Comparison of ENCODE assay signal across 10 cellular contexts in genomic region chr11:61918251-61919112, GRCh38. TPM values are rescaled to one million over a fixed set of nuclear protein-coding genes. Genes with fewer than 3 reads are reported as not detected.
DNase-seq lines count a peak whose midpoint lies in the region; ATAC-seq and TF ChIP-seq lines count a peak whose summit lies in the region.
"Had no signal": no experiment of that assay in that cellular context is flagged by ENCODE, and none has a peak within 500 bp of the region (broad histone marks: within the 10 kb centered on the region; RNA-seq: fewer than 3 reads in every experiment).

No MANE protein-coding gene starts in this region.

- no peaks in the 10 kb centered on the region for H3K9me3 Mint-ChIP-seq in neural progenitor cell

- peak overlapping the region; percentile 96 for H3K4me2 ChIP-seq in neural progenitor cell

- peak overlapping the region; percentile 85 for H3K4me3 Mint-ChIP-seq in neural progenitor cell

- H3F3A ChIP-seq in neural progenitor cell (ENCODE audit: low read depth): peaks cover 5% of the 10 kb centered on the region

- peak overlapping the region; percentile 59 for H3K4me3 ChIP-seq in AG10803 (ENCODE audit: low read length)
- peak overlapping the region; percentile 58; the same call in 1 of the 2 replicates for H3K4me3 ChIP-seq in HFF-Myc (replicated peaks; ENCODE audit: low read depth, low read length)
- H3K4me3 ChIP-seq in fibroblast of mammary gland (ENCODE audit: control insufficient read depth, low read depth, low read length): no peak overlapping the region
- no peak overlapping the region for H3K4me3 ChIP-seq in neural progenitor cell
- no peak overlapping the region for H3K4me3 ChIP-seq in SJCRH30

- H2AFZ ChIP-seq in neural progenitor cell (replicated peaks): no peak overlapping the region

- H3K9me3 ChIP-seq in neural progenitor cell (ENCODE audit: low read depth) (no peaks in the 10 kb centered on the region), SJCRH30 (replicated peaks) (no peaks in the 10 kb centered on the region)

- peaks cover 26% of the 10 kb centered on the region for H3K27me3 Mint-ChIP-seq in neural progenitor cell (ENCODE audit: insufficient read depth, low read depth)

- no peak for TF ChIP-seq CTCF in AG10803 (conservative IDR thresholded peaks at IDR 0.05; ENCODE audit: low read length)
- no peak for TF ChIP-seq CTCF in HFF-Myc (IDR thresholded peaks at IDR 0.05; ENCODE audit: low read depth, low read length, missing control alignments)
- TF ChIP-seq CTCF in fibroblast of mammary gland (conservative IDR thresholded peaks at IDR 0.05; ENCODE audit: control insufficient read depth, insufficient read depth, low read depth, low read length): no peak
- no peak for TF ChIP-seq CTCF in neural progenitor cell (IDR thresholded peaks at IDR 0.05)

- ATAC-seq in GM21381 (IDR thresholded peaks at IDR 0.05; ENCODE audit: unreplicated experiment) (no peak), GM18868 (IDR thresholded peaks at IDR 0.05; ENCODE audit: unreplicated experiment) (no peak), HG03196 (IDR thresholded peaks at IDR 0.05; ENCODE audit: unreplicated experiment) (no peak)

- no peaks in the 10 kb centered on the region for H3K36me3 Mint-ChIP-seq in neural progenitor cell

- H3K36me3 ChIP-seq in neural progenitor cell (no peaks in the 10 kb centered on the region), SJCRH30 (no peaks in the 10 kb centered on the region)

- DNase-seq in AG10803 (ENCODE audit: low read depth) (peak; percentile 66), HFF-Myc (ENCODE audit: extremely low read depth, low read depth) (no peak), fibroblast of mammary gland (ENCODE audit: low read depth) (peak; percentile 37), neural progenitor cell (ENCODE audit: low spot score) (no peak), SJCRH30 (no peak)
- DNase-seq: KBM-7 had no signal

- H4K20me1 ChIP-seq in neural progenitor cell (ENCODE audit: low read depth): no peaks in the 10 kb centered on the region

- peaks cover 10% of the 10 kb centered on the region for H3K4me1 ChIP-seq in neural progenitor cell
- H3K4me1 ChIP-seq in SJCRH30: peaks cover 13% of the 10 kb centered on the region

- no peaks in the 10 kb centered on the region for H3K79me2 ChIP-seq in neural progenitor cell (ENCODE audit: low read depth)

- H3K27me3 ChIP-seq in neural progenitor cell (peaks cover 41% of the 10 kb centered on the region), SJCRH30 (peaks cover 24% of the 10 kb centered on the region)

- no peak overlapping the region for H3K9ac ChIP-seq in neural progenitor cell

- H3K4me1 Mint-ChIP-seq in neural progenitor cell: peaks cover 25% of the 10 kb centered on the region

- H3K27ac ChIP-seq in neural progenitor cell (no peak overlapping the region), SJCRH30 (no peak overlapping the region)
- H3K27ac ChIP-seq: RWPE1 had no signal

- H3K27ac Mint-ChIP-seq in neural progenitor cell: no peak overlapping the region

RNA-seq across cellular contexts. Expression of gene RAB3IL1, which starts 1.1 kb away (rescaled TPM):
- total RNA-seq in neural progenitor cell (ENCODE audit: low replicate concordance): 1.4 TPM in 2 replicates
- total RNA-seq in SJCRH30 (2014; rRNA removed; shearing (Covaris generic)): 0.53 and 0.77 TPM in 2 replicates

RNA-seq across cellular contexts. Expression of gene FADS3, which starts 27.1 kb away (rescaled TPM):
- total RNA-seq in neural progenitor cell (ENCODE audit: low replicate concordance): 10.1 and 28.7 TPM in 2 replicates
- total RNA-seq in SJCRH30 (2014; rRNA removed; shearing (Covaris generic)): 40.5 and 42.1 TPM in 2 replicates

RNA-seq across cellular contexts. Expression of gene BEST1, which starts 31.7 kb away (rescaled TPM):
- total RNA-seq in neural progenitor cell (ENCODE audit: low replicate concordance): 0.15 TPM in 1 of 2 replicates, not detected in the other
- 0.05 and 0.26 TPM in 2 replicates for total RNA-seq in SJCRH30 (2014; rRNA removed; shearing (Covaris generic))

RNA-seq across cellular contexts. Expression of gene FTH1, which starts 49.0 kb away (rescaled TPM):
- 649 and 846 TPM in 2 replicates for total RNA-seq in neural progenitor cell (ENCODE audit: low replicate concordance)
- total RNA-seq in SJCRH30 (2014; rRNA removed; shearing (Covaris generic)): 349 and 357 TPM in 2 replicates

Comparison
In these comparisons a context has a peak if more than half of its experiments do, and no peak if none do; other contexts are left out.
1. DNase-seq: peak in AG10803 (single experiment) and fibroblast of mammary gland (single experiment); none in HFF-Myc (single experiment), neural progenitor cell (single experiment) and SJCRH30 (0 of 2).
2. H3K4me3 ChIP-seq: peak in AG10803 (single experiment) and HFF-Myc (single experiment); none in fibroblast of mammary gland (single experiment), neural progenitor cell (single experiment) and SJCRH30 (single experiment).